ENCODE assay signal across 15 cellular contexts in genomic region chr12:20350495-20350894, GRCh38. TPM values are rescaled to one million over a fixed set of nuclear protein-coding genes. Genes with fewer than 3 reads are reported as not detected.
DNase-seq lines count a peak whose midpoint lies in the region; ATAC-seq and TF ChIP-seq lines count a peak whose summit lies in the region.
"Had no signal": no experiment of that assay in that cellular context is flagged by ENCODE, and none has a peak within 500 bp of the region (broad histone marks: within the 10 kb centered on the region; RNA-seq: fewer than 3 reads in every experiment).

No MANE protein-coding gene starts in this region.

- intact Hi-C loops in sciatic nerve (cut with DNase I), result no loop called here

- TF ChIP-seq CTCF in fibroblast of pulmonary artery (IDR thresholded peaks at IDR 0.05; ENCODE audit: low read length, missing control alignments), result no peak

- ATAC-seq in sciatic nerve (peak; percentile 72), GM21529 (IDR thresholded peaks at IDR 0.05; ENCODE audit: unreplicated experiment) (no peak)

- DNase-seq in GM03348 (ENCODE audit: low spot score), result peak; percentile 5
- DNase-seq in amniotic epithelial cell (ENCODE audit: low read depth), result peak; percentile 16
- peak; percentile 84 for DNase-seq in fibroblast of pulmonary artery (ENCODE audit: low read depth)
- DNase-seq in sciatic nerve (ENCODE audit: low spot score), result no peak
- DNase-seq in mesenteric fat pad (ENCODE audit: low spot score), result no peak
- no peak for DNase-seq in nucleus accumbens (lab: John Stamatoyannopoulos, UW)
- no peak for DNase-seq in GF-D8 (lab: John Stamatoyannopoulos, UW)
- DNase-seq: activated CD4-positive, alpha-beta T cell treated with anti-CD3 and anti-CD28 coated beads for 48 hours; activated naive CD8-positive, alpha-beta T cell treated with anti-CD3 and anti-CD28 coated beads, Interleukin-2, amount 10 ng/mL, durations not matched to agents 7 days and 5 days; dorsolateral prefrontal cortex; foreskin melanocyte; MM.1S; NCI-H2081; transverse colon had no signal

- no peak overlapping the region for H3K4me3 ChIP-seq in fibroblast of pulmonary artery (replicated peaks; ENCODE audit: low read depth, low read length)
- H3K4me3 ChIP-seq: dorsolateral prefrontal cortex, transverse colon had no signal

RNA-seq across cellular contexts. Expression of gene PDE3A, which starts 17.8 kb away (rescaled TPM):
- total RNA-seq in sciatic nerve (10.1 TPM), mesenteric fat pad (8.0 TPM)
- total RNA-seq: activated naive CD8-positive, alpha-beta T cell treated with anti-CD3 and anti-CD28 coated beads, Interleukin-2, amount 10 ng/mL, durations not matched to agents 7 days and 5 days had no signal

Comparison
In these comparisons a context has a peak if more than half of its experiments do, and no peak if none do; other contexts are left out.
1. DNase-seq: peak in GM03348 (single experiment), amniotic epithelial cell (single experiment) and fibroblast of pulmonary artery (single experiment); none in sciatic nerve (single experiment), mesenteric fat pad (single experiment), nucleus accumbens (0 of 56) and GF-D8 (single experiment).